In genomic region chr13:103812558-103812957, GRCh38 we compare ENCODE assay signal across 34 cellular contexts.
"Had no signal": no experiment of that assay in that cellular context is flagged by ENCODE, and none has a peak within 500 bp of the region (broad histone marks: within the 10 kb centered on the region; RNA-seq: fewer than 3 reads in every experiment).

No MANE protein-coding gene starts in this region.

- DNase-seq: activated B cell treated with CpG ODN at 0.5 μM for 24 hours; activated CD4-positive, alpha-beta T cell treated with anti-CD3 and anti-CD28 coated beads for 48 hours; activated CD4-positive, alpha-beta T cell treated with anti-CD3 and anti-CD28 coated beads, Interleukin-2, amount 50 U/mL, for 1 hour; activated CD4-positive, alpha-beta T cell treated with anti-CD3 and anti-CD28 coated beads, Interleukin-2, amount 50 U/mL, for 48 hours; activated CD8-positive, alpha-beta memory T cell treated with anti-CD3 and anti-CD28 coated beads for 24 hours; activated CD8-positive, alpha-beta T cell treated with anti-CD3 and anti-CD28 coated beads for 36 hours; activated effector memory CD4-positive, alpha-beta T cell treated with Interleukin-2 at 50 U/mL for 16 hours; activated gamma-delta T cell treated with Interleukin-2 at 50 U/mL for 16 hours; activated naive CD4-positive, alpha-beta T cell treated with anti-CD3 and anti-CD28 coated beads, Interleukin-2, amount 50 U/mL, for 16 hours; activated naive CD4-positive, alpha-beta T cell treated with Interleukin-2 at 50 U/mL for 16 hours; activated T-cell treated with anti-CD3 and anti-CD28 coated beads, Interleukin-2, amount 50 U/mL, for 4 hours; amniotic stem cell; aorta; central memory CD4-positive, alpha-beta T cell; cerebellar nuclear complex; colonic mucosa; effector CD8-positive, alpha-beta T cell; foreskin fibroblast; gastrocnemius medialis; glutamatergic neuron; heart left ventricle; T-helper 1 cell; T-helper 17 cell; T1000; WERI-Rb-1 had no signal

- FAIRE-seq: endometrium had no signal

- H3K9me3 Mint-ChIP-seq: activated T-cell treated with anti-CD3 and anti-CD28 coated beads, Interleukin-2, amount 50 U/mL, for 4 hours had no signal

- H3K27ac Mint-ChIP-seq: activated B cell treated with CpG ODN at 0.5 μM for 24 hours; activated CD8-positive, alpha-beta T cell treated with anti-CD3 and anti-CD28 coated beads for 36 hours; activated naive CD8-positive, alpha-beta T cell; activated T-helper 17 cell treated with anti-CD3 and anti-CD28 coated beads, Interleukin-2, amount 50 U/mL, for 72 hours; brain; T-helper 17 cell; T-helper 2 cell treated with Interferon-gamma antibody and Interleukin-4, amounts not matched to agents 5 μg/mL and 100 μg/mL, for 36 hours had no signal

- H3K36me3 ChIP-seq: breast epithelium, cardiac muscle cell, colonic mucosa, gastrocnemius medialis, heart left ventricle, WERI-Rb-1 had no signal

- H3K4me3 Mint-ChIP-seq: activated B cell treated with CpG ODN at 0.5 μM for 24 hours; activated CD8-positive, alpha-beta T cell treated with anti-CD3 and anti-CD28 coated beads for 36 hours; activated naive CD8-positive, alpha-beta T cell; activated T-cell treated with anti-CD3 and anti-CD28 coated beads, Interleukin-2, amount 50 U/mL, for 4 hours; activated T-helper 17 cell treated with anti-CD3 and anti-CD28 coated beads, Interleukin-2, amount 50 U/mL, for 72 hours; brain; T-helper 17 cell; T-helper 2 cell treated with Interferon-gamma antibody and Interleukin-4, amounts not matched to agents 5 μg/mL and 100 μg/mL, for 36 hours had no signal

- H3K27me3 ChIP-seq: breast epithelium, cardiac muscle cell, colonic mucosa, gastrocnemius medialis, heart left ventricle had no signal

- H3K4me3 ChIP-seq: breast epithelium, cardiac muscle cell, colonic mucosa, gastrocnemius medialis, heart left ventricle had no signal

- H3K27ac ChIP-seq: breast epithelium, cardiac muscle cell, colonic mucosa, gastrocnemius medialis, heart left ventricle, WERI-Rb-1 had no signal

- H3K4me1 ChIP-seq: breast epithelium, colonic mucosa, gastrocnemius medialis, heart left ventricle had no signal

- H3K27me3 Mint-ChIP-seq: activated B cell treated with CpG ODN at 0.5 μM for 24 hours; activated CD8-positive, alpha-beta T cell treated with anti-CD3 and anti-CD28 coated beads for 36 hours; activated naive CD8-positive, alpha-beta T cell; activated T-helper 17 cell treated with anti-CD3 and anti-CD28 coated beads, Interleukin-2, amount 50 U/mL, for 72 hours; brain; T-helper 17 cell had no signal

- ATAC-seq: activated CD4-positive, CD25-positive, alpha-beta regulatory T cell treated with anti-CD3 and anti-CD28 coated beads, Interleukin-2, amount 50 U/mL, for 24 hours; activated CD8-positive, alpha-beta T cell treated with anti-CD3 and anti-CD28 coated beads for 36 hours; activated T-cell treated with anti-CD3 and anti-CD28 coated beads, Interleukin-2, amount 50 U/mL, for 4 hours; activated T-helper 17 cell treated with anti-CD3 and anti-CD28 coated beads, Interleukin-2, amount 50 U/mL, for 72 hours; esophagus mucosa; gastrocnemius medialis; heart left ventricle; T-helper 17 cell had no signal

- H3K9me3 ChIP-seq: breast epithelium, colonic mucosa, gastrocnemius medialis had no signal

- H3K36me3 Mint-ChIP-seq: activated naive CD8-positive, alpha-beta T cell; brain had no signal

- H3K4me1 Mint-ChIP-seq: activated B cell treated with CpG ODN at 0.5 μM for 24 hours; activated T-helper 17 cell treated with anti-CD3 and anti-CD28 coated beads, Interleukin-2, amount 50 U/mL, for 72 hours; brain; T-helper 17 cell had no signal
